Comparison of ENCODE assay signal across 11 cellular contexts in the genomic region with DNA sequence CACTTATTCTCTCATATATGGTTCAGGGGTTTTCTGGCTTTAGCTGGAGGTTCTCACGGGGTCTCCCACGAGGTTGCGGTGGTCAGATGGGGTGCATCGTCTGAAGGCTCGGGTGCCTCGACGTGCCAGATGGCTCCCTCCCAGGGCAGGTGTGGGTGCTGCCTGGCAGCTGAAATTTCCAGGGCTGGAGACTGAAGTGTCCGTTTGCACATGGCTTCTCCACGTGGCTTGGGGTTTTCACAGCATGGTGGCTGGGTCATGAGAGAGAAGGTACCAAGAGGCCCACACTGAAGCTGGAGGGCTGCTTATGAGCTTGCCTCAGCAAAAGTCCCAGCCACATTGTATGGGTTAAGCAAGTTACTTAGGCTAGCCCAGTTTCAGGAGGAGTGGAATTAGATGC.
DNase-seq lines count a peak whose midpoint lies in the region; ATAC-seq, FAIRE-seq and TF ChIP-seq lines count a peak whose summit lies in the region.
"Had no signal": no experiment of that assay in that cellular context is flagged by ENCODE, and none has a peak within 500 bp of the region (broad histone marks: within the 10 kb centered on the region; RNA-seq: fewer than 3 reads in every experiment).

No MANE protein-coding gene starts in this region.

- peaks cover 35% of the 10 kb centered on the region for H3K27me3 Mint-ChIP-seq in CD8-positive, alpha-beta T cell (ENCODE audit: low read depth)
- H3K27me3 Mint-ChIP-seq in neural crest cell (ENCODE audit: low read depth) = peaks cover 15% of the 10 kb centered on the region

- no peak overlapping the region for H3K14ac ChIP-seq in H1 (ENCODE audit: insufficient read length)

- H3K18ac ChIP-seq in H1 (ENCODE audit: extremely low read depth, low read length) = no peak overlapping the region

- H3K9ac ChIP-seq in HUES6 (ENCODE audit: low read length) (no peak overlapping the region), H1 (replicated peaks in 1 of 4; ENCODE audit: extremely low read depth in 1 of 4, low read depth in 3 of 4, low read length in 3 of 4) (no peak overlapping the region)

- no peak overlapping the region for H3K27ac Mint-ChIP-seq in CD8-positive, alpha-beta T cell
- H3K27ac Mint-ChIP-seq in neural crest cell (ENCODE audit: unreplicated experiment) = no peak overlapping the region
- H3K27ac Mint-ChIP-seq: activated CD4-positive, alpha-beta T cell treated with anti-CD3 and anti-CD28 coated beads for 36 hours; IgD-negative memory B cell had no signal

- peak overlapping the region; percentile 54 for H3K4me3 Mint-ChIP-seq in CD8-positive, alpha-beta T cell
- H3K4me3 Mint-ChIP-seq in neural crest cell = peak overlapping the region; percentile 84

- peaks cover 5% of the 10 kb centered on the region; the same call in 1 of the 2 replicates for H3K23me2 ChIP-seq in H1 (ENCODE audit: low read depth, low read length)

- no peaks in the 10 kb centered on the region for H3K36me3 Mint-ChIP-seq in CD8-positive, alpha-beta T cell
- H3K36me3 Mint-ChIP-seq in neural crest cell (ENCODE audit: low read depth) = no peaks in the 10 kb centered on the region
- H3K36me3 Mint-ChIP-seq: IgD-negative memory B cell had no signal

- H2AFZ ChIP-seq in H1 (ENCODE audit: low read length) = peak overlapping the region; percentile 77

- H3K4me1 Mint-ChIP-seq in CD8-positive, alpha-beta T cell (ENCODE audit: low read depth) = peaks cover 7% of the 10 kb centered on the region
- H3K4me1 Mint-ChIP-seq in neural crest cell = peaks cover 24% of the 10 kb centered on the region

- peak overlapping the region; percentile 88; the same call in 1 of the 2 replicates for H2BK12ac ChIP-seq in H1 (ENCODE audit: low read depth, low read length)

- CTCF ChIA-PET in CD8-positive, alpha-beta T cell (lab: Charles Lee) = no interaction called here
- CTCF ChIA-PET in H1 (lab: Charles Lee; ENCODE audit: partially characterized antibody) = interaction anchor here (1.3 to 2.0 kb wide), 2 partner anchors 13 to 15 kb away, joined by 4 to 8 read pairs; no protein-coding TSS in a partner anchor

- no peak for ATAC-seq in CD8-positive, alpha-beta T cell
- no peak for ATAC-seq in HG02588 (IDR thresholded peaks at IDR 0.05; ENCODE audit: unreplicated experiment)
- no peak for ATAC-seq in HG03135 (IDR thresholded peaks at IDR 0.05; ENCODE audit: unreplicated experiment)

- no peak for FAIRE-seq in H1 (lab: Jason Lieb, UNC)

- WGBS in H1 (ENCODE audit: extremely low coverage in 1 of 2, insufficient coverage in 1 of 2, insufficient read length in 1 of 2, insufficient replicate concordance in 2 of 2, low coverage in 1 of 2, low lambda C conversion rate in 2 of 2, missing lambda C conversion rate in 1 of 2), 2 experiments = 66% methylated on average over 9 of the region's 9 CpGs; no CpG with 5 or more reads in 1 of the 2 experiments
- 62% methylated on average over 9 of the region's 9 CpGs; no CpG with 5 or more reads in 1 of the 2 donors for WGBS in transverse colon (ENCODE audit: low coverage in 1 of 2), 2 donors

- peak overlapping the region; percentile 44 for H2BK120ac ChIP-seq in H1 (replicated peaks; ENCODE audit: low read depth, low read length)

- in situ Hi-C loops in transverse colon (cut with MboI; ENCODE audit: low pct_ligation_motif_present in 1 of 4, low pct_unique_long_range_greater_than_20kb in 1 of 4, low sequenced_read_pairs in 3 of 4) = no loop called here

- DNase-seq in CD8-positive, alpha-beta T cell = no peak
- DNase-seq in H1 (ENCODE audit: low read depth in 1 of 2, low spot score in 2 of 2) (no peak), neural crest cell (ENCODE audit: low read depth, low spot score) (no peak), transverse colon (no peak), NCI-H1048 (lab: John Stamatoyannopoulos, UW) (no peak)

- no peaks in the 10 kb centered on the region for H3K27me3 ChIP-seq in CD8-positive, alpha-beta T cell (ENCODE audit: insufficient read depth, low read length)
- peaks cover 47% of the 10 kb centered on the region for H3K27me3 ChIP-seq in HUES6 (ENCODE audit: control insufficient read depth, insufficient read depth, low read length)
- H3K27me3 ChIP-seq in H1 (replicated peaks in 1 of 4; ENCODE audit: control insufficient read depth in 3 of 4, extremely low read depth in 1 of 4, insufficient read depth in 3 of 4, low read length in 3 of 4) = peaks cover 2 to 32% (median 26%) of the 10 kb centered on the region in 4 experiments
- peaks cover 19% of the 10 kb centered on the region for H3K27me3 ChIP-seq in transverse colon

- H3K27ac ChIP-seq in CD8-positive, alpha-beta T cell (ENCODE audit: low read depth, low read length) = no peak overlapping the region
- H3K27ac ChIP-seq in HUES6 (ENCODE audit: low read depth, low read length) = no peak overlapping the region
- H3K27ac ChIP-seq in H1 (ENCODE audit: low read depth, low read length) = no peak overlapping the region
- no peak overlapping the region for H3K27ac ChIP-seq in transverse colon
- H3K27ac ChIP-seq: epithelial cell of prostate had no signal

- no peaks in the 10 kb centered on the region for H3K9me3 Mint-ChIP-seq in CD8-positive, alpha-beta T cell
- H3K9me3 Mint-ChIP-seq in neural crest cell = no peaks in the 10 kb centered on the region
- H3K9me3 Mint-ChIP-seq: IgD-negative memory B cell had no signal

- H3K4me1 ChIP-seq in CD8-positive, alpha-beta T cell (ENCODE audit: insufficient read depth, low read length) = no peaks in the 10 kb centered on the region
- H3K4me1 ChIP-seq in HUES6 (ENCODE audit: control insufficient read depth, insufficient read depth, low read length) (no peaks in the 10 kb centered on the region; the same call in 1 of the 2 replicates), H1 (replicated peaks in 1 of 4; ENCODE audit: control insufficient read depth in 3 of 4, insufficient read depth in 4 of 4, low read length in 3 of 4) (peaks cover 0 to 7% (median 4%) of the 10 kb centered on the region in 4 experiments; a peak in 3 of 7 replicates), transverse colon (peaks cover 0 to 6% (median 0%) of the 10 kb centered on the region in 4 donors)

- no peak overlapping the region for H3K4ac ChIP-seq in H1 (replicated peaks; ENCODE audit: insufficient read length, low read depth, low read length)

- H3K23ac ChIP-seq in H1 (ENCODE audit: insufficient read length) = no peak overlapping the region

- peak overlapping the region; percentile 79 to 83 for H3K4me2 ChIP-seq in H1 (ENCODE audit: insufficient read depth in 1 of 2, low read depth in 2 of 2, low read length in 2 of 2)

- POLR2A ChIA-PET in CD8-positive, alpha-beta T cell (lab: Charles Lee) = no interaction called here
- POLR2A ChIA-PET in H1 (lab: Charles Lee; ENCODE audit: partially characterized antibody) = no interaction called here

- 0 out of 2 replicates have a peak overlapping the region, but pooled peaks have one; percentile 17 for H2BK20ac ChIP-seq in H1 (ENCODE audit: low read length)

- no peak overlapping the region for H3K4me3 ChIP-seq in CD8-positive, alpha-beta T cell (ENCODE audit: low read depth, low read length)
- H3K4me3 ChIP-seq in HUES6 (ENCODE audit: low read depth, low read length) (peak overlapping the region; percentile 73), H1 (ENCODE audit: extremely low read depth in 1 of 4, insufficient read depth in 2 of 4, low read depth in 3 of 4, low read length in 4 of 4) (peak overlapping the region; percentile 30 to 65 (median 61); a peak in 5 of 8 replicates), transverse colon (no peak overlapping the region)

- no peak overlapping the region for H3K56ac ChIP-seq in H1 (replicated peaks; ENCODE audit: insufficient read length, low read depth, low read length)

- H3K36me3 ChIP-seq in CD8-positive, alpha-beta T cell (ENCODE audit: insufficient read depth, low read length) = no peaks in the 10 kb centered on the region
- H3K36me3 ChIP-seq in HUES6 (ENCODE audit: control insufficient read depth, insufficient read depth, low read length) (no peaks in the 10 kb centered on the region), H1 (ENCODE audit: control insufficient read depth in 2 of 4, insufficient read depth in 4 of 4, low read length in 3 of 4) (no peaks in the 10 kb centered on the region), transverse colon (no peaks in the 10 kb centered on the region)

- peak overlapping the region; percentile 15 for H4K91ac ChIP-seq in H1 (replicated peaks; ENCODE audit: insufficient read length, low read length)

- H3K79me2 ChIP-seq in H1 (ENCODE audit: control insufficient read depth in 1 of 2, insufficient read depth in 2 of 2, low read length in 2 of 2) = no peaks in the 10 kb centered on the region

- no peak overlapping the region for H2AK5ac ChIP-seq in H1 (ENCODE audit: low read depth, low read length)

- no peak for TF ChIP-seq RAD21 in H1 (IDR thresholded peaks at IDR 0.05 in 1 of 2, conservative IDR thresholded peaks at IDR 0.05 in 1 of 2; ENCODE audit: low read depth in 2 of 2, low read length in 2 of 2)

- intact Hi-C loops in CD8-positive, alpha-beta T cell (cut with DNase I, micrococcal nuclease) = no loop called here
- intact Hi-C loops in transverse colon (cut with DNase I; ENCODE audit: low total_unique reads) = no loop called here

- no peak overlapping the region for H4K5ac ChIP-seq in H1 (ENCODE audit: insufficient read length, low read depth, low read length)

- no peak for TF ChIP-seq EP300 in H1 (IDR thresholded peaks at IDR 0.05; ENCODE audit: borderline replicate concordance in 1 of 2, low read depth in 2 of 2, low read length in 2 of 2)
- TF ChIP-seq EP300 in transverse colon (IDR thresholded peaks at IDR 0.05; ENCODE audit: low read depth) = no peak

- no peak overlapping the region for H2BK15ac ChIP-seq in H1 (ENCODE audit: low read length)

- H3K79me1 ChIP-seq in H1 (ENCODE audit: low read depth, low read length) = no peaks in the 10 kb centered on the region

- H2BK5ac ChIP-seq in H1 (ENCODE audit: low read depth, low read length) = no peak overlapping the region

- H4K8ac ChIP-seq in H1 (ENCODE audit: extremely low read depth, insufficient read depth, low read length) = no peak overlapping the region

- TF ChIP-seq CTCF in CD8-positive, alpha-beta T cell (IDR thresholded peaks at IDR 0.05) = no peak
- TF ChIP-seq CTCF in H1 (IDR thresholded peaks at IDR 0.05; ENCODE audit: control extremely low read depth in 1 of 3, insufficient read depth in 1 of 3, low read depth in 1 of 3, low read length in 3 of 3) = no peak
- TF ChIP-seq CTCF in neural crest cell (conservative IDR thresholded peaks at IDR 0.05) = no peak
- no peak for TF ChIP-seq CTCF in transverse colon (IDR thresholded peaks at IDR 0.05)

- TF ChIP-seq POLR2A in H1 (IDR thresholded peaks at IDR 0.05; ENCODE audit: control extremely low read depth in 1 of 2, low read depth in 2 of 2, low read length in 2 of 2) = no peak
- TF ChIP-seq POLR2A in transverse colon (IDR thresholded peaks at IDR 0.05) = no peak

- no peaks in the 10 kb centered on the region for H4K20me1 ChIP-seq in H1 (replicated peaks in 1 of 2; ENCODE audit: control insufficient read depth in 1 of 2, insufficient read depth in 2 of 2, low read length in 2 of 2)

- no peaks in the 10 kb centered on the region for H3K9me3 ChIP-seq in CD8-positive, alpha-beta T cell (ENCODE audit: low read length)
- H3K9me3 ChIP-seq in HUES6 (ENCODE audit: control insufficient read depth, insufficient read depth, low read depth, low read length) (no peaks in the 10 kb centered on the region), H1 (ENCODE audit: insufficient read depth in 2 of 2, low read depth in 1 of 2, low read length in 1 of 2) (no peaks in the 10 kb centered on the region), transverse colon (no peaks in the 10 kb centered on the region)

Comparison
In these comparisons a context has a peak if more than half of its experiments do, and no peak if none do; other contexts are left out.
1. H3K4me3 ChIP-seq: peak in HUES6 (single experiment) and H1 (4 of 4); none in CD8-positive, alpha-beta T cell (single experiment) and transverse colon (0 of 4).